In genomic region chr1:178532392-178532791, GRCh38 we compare ENCODE assay signal across 8 cellular contexts. TPM values are rescaled to one million over a fixed set of nuclear protein-coding genes. Genes with fewer than 3 reads are reported as not detected.
DNase-seq lines count a peak whose midpoint lies in the region; ATAC-seq and TF ChIP-seq lines count a peak whose summit lies in the region.

No MANE protein-coding gene starts in this region.

- H3K4me3 Mint-ChIP-seq in CD8-positive, alpha-beta T cell, result no peak overlapping the region
- H3K4me3 Mint-ChIP-seq in naive B cell, result peak overlapping the region in 2 of 8 donors; percentile 8 to 48

- TF ChIP-seq CTCF in CD8-positive, alpha-beta T cell (IDR thresholded peaks at IDR 0.05), result peak; percentile 92
- TF ChIP-seq CTCF in OCI-LY3 (IDR thresholded peaks at IDR 0.05; ENCODE audit: low read depth, low read length) (peak; percentile 98), esophagus squamous epithelium (IDR thresholded peaks at IDR 0.05) (peak; percentile 84 to 95 (median 91))

- POLR2A ChIA-PET in CD8-positive, alpha-beta T cell (lab: Charles Lee), result interaction anchor here (0.5 kb wide), 1 partner anchor 467 kb away, joined by 3 read pairs; no protein-coding TSS in a partner anchor

- no peak overlapping the region for H3K9ac ChIP-seq in OCI-LY3 (ENCODE audit: low read length)

- TF ChIP-seq POLR2A in esophagus squamous epithelium (IDR thresholded peaks at IDR 0.05), result no peak

- peaks cover 4% of the 10 kb centered on the region for H3K4me1 Mint-ChIP-seq in CD8-positive, alpha-beta T cell (ENCODE audit: low read depth)
- H3K4me1 Mint-ChIP-seq in naive B cell, result peaks cover 4 to 8% (median 7%) of the 10 kb centered on the region in 3 donors

- no peak overlapping the region for H3K27ac ChIP-seq in CD8-positive, alpha-beta T cell (ENCODE audit: low read depth, low read length)
- H3K27ac ChIP-seq in OCI-LY3 (ENCODE audit: low read length), result no peak overlapping the region
- H3K27ac ChIP-seq in esophagus squamous epithelium, result no peak overlapping the region

- no peaks in the 10 kb centered on the region for H4K20me1 ChIP-seq in OCI-LY3 (ENCODE audit: insufficient read depth, low read length)

- no peaks in the 10 kb centered on the region for H3K36me3 Mint-ChIP-seq in CD8-positive, alpha-beta T cell
- no peaks in the 10 kb centered on the region for H3K36me3 Mint-ChIP-seq in naive B cell

- no peaks in the 10 kb centered on the region for H3K79me2 ChIP-seq in OCI-LY3 (ENCODE audit: low read length)

- H3K27me3 Mint-ChIP-seq in CD8-positive, alpha-beta T cell (ENCODE audit: low read depth), result peaks cover 2% of the 10 kb centered on the region
- peaks cover 0 to 4% (median 0%) of the 10 kb centered on the region in 3 donors for H3K27me3 Mint-ChIP-seq in naive B cell

- no peak overlapping the region for H3K4me3 ChIP-seq in CD8-positive, alpha-beta T cell (ENCODE audit: low read depth, low read length)
- H3K4me3 ChIP-seq in OCI-LY3 (ENCODE audit: low read length), result peak overlapping the region; percentile 35
- peak overlapping the region in 1 of 4 donors; percentile 34 for H3K4me3 ChIP-seq in esophagus squamous epithelium

- H3K36me3 ChIP-seq in CD8-positive, alpha-beta T cell (ENCODE audit: insufficient read depth, low read length), result no peaks in the 10 kb centered on the region
- H3K36me3 ChIP-seq in OCI-LY3 (replicated peaks; ENCODE audit: low read depth, low read length) (no peaks in the 10 kb centered on the region), esophagus squamous epithelium (no peaks in the 10 kb centered on the region)

- peak overlapping the region; percentile 61 for H3K4me2 ChIP-seq in OCI-LY3 (ENCODE audit: low read length)

- H3K9me3 Mint-ChIP-seq in CD8-positive, alpha-beta T cell, result no peaks in the 10 kb centered on the region
- no peaks in the 10 kb centered on the region for H3K9me3 Mint-ChIP-seq in naive B cell

- peaks cover 6% of the 10 kb centered on the region for H3K4me1 ChIP-seq in CD8-positive, alpha-beta T cell (ENCODE audit: insufficient read depth, low read length)
- peaks cover 7% of the 10 kb centered on the region; the same call in 1 of the 2 replicates for H3K4me1 ChIP-seq in OCI-LY3 (ENCODE audit: low read length)
- peaks cover 12 to 33% (median 17%) of the 10 kb centered on the region in 3 donors for H3K4me1 ChIP-seq in esophagus squamous epithelium

- DNase-seq in CD8-positive, alpha-beta T cell, result peak; percentile 48 to 86 (median 62)
- DNase-seq in HuH-7.5 (ENCODE audit: low spot score) (peak; percentile 78), activated T-cell treated with anti-CD3 and anti-CD28 coated beads for 24 hours (ENCODE audit: low read depth) (peak; percentile 59), esophagus squamous epithelium (lab: John Stamatoyannopoulos, UW) (peak; percentile 28), naive B cell (peak; percentile 73)
- peak; percentile 48 for DNase-seq in stimulated activated CD8-positive, alpha-beta memory T cell treated with anti-CD3 and anti-CD28 coated beads, Interleukin-7, amount 100 ng/mL, for 4 hours (ENCODE audit: low read depth in 2 of 2)

- no peak overlapping the region for H3K27ac Mint-ChIP-seq in CD8-positive, alpha-beta T cell
- H3K27ac Mint-ChIP-seq in naive B cell, result peak overlapping the region in 2 of 6 donors; percentile 30 to 63

- 12 to 13% methylated on average over 12 to 13 of the region's 13 CpGs for WGBS in esophagus squamous epithelium, 2 donors

- H3K9me3 ChIP-seq in CD8-positive, alpha-beta T cell (ENCODE audit: low read length), result no peaks in the 10 kb centered on the region
- H3K9me3 ChIP-seq in OCI-LY3 (ENCODE audit: insufficient read depth, low read length), result no peaks in the 10 kb centered on the region
- H3K9me3 ChIP-seq in esophagus squamous epithelium, result no peaks in the 10 kb centered on the region

- intact Hi-C loops in CD8-positive, alpha-beta T cell (cut with DNase I, micrococcal nuclease), result loop anchor here (1.0 to 5.0 kb wide), 5 partner anchors 10 to 840 kb away; no protein-coding TSS in a partner anchor
- intact Hi-C loops in esophagus squamous epithelium (cut with DNase I), result loop anchor here (5.0 kb wide), 1 partner anchor 470 kb away; no protein-coding TSS in a partner anchor

- CTCF ChIA-PET in CD8-positive, alpha-beta T cell (lab: Charles Lee), result interaction anchor here (0.9 to 4.8 kb wide), 10 partner anchors 9 to 839 kb away, joined by 3 to 74 read pairs (median 4); partner anchors contain the start of gene TOR3A

- ATAC-seq in CD8-positive, alpha-beta T cell, result peak; percentile 73
- peak; percentile 88 for ATAC-seq in GM21360 (IDR thresholded peaks at IDR 0.05; ENCODE audit: unreplicated experiment)
- ATAC-seq in naive B cell (ENCODE audit: low read depth in 2 of 2), result peak; percentile 88 to 94

- no peaks in the 10 kb centered on the region for H3K27me3 ChIP-seq in CD8-positive, alpha-beta T cell (ENCODE audit: insufficient read depth, low read length)
- H3K27me3 ChIP-seq in OCI-LY3 (ENCODE audit: low read depth, low read length) (no peaks in the 10 kb centered on the region), esophagus squamous epithelium (no peaks in the 10 kb centered on the region)

- peak overlapping the region; percentile 94 for H2AFZ ChIP-seq in OCI-LY3 (ENCODE audit: low read depth, low read length)

RNA-seq across cellular contexts. Expression of gene TEX35, which starts 19.5 kb away (rescaled TPM):
- not detected for total RNA-seq in CD8-positive, alpha-beta T cell
- total RNA-seq in esophagus squamous epithelium, result not detected
- polyA plus RNA-seq in naive B cell (ENCODE audit: low read depth in 6 of 6), result under 1 TPM; 0.14 to 0.67 (median 0.17) TPM

RNA-seq across cellular contexts. Expression of gene CLEC20A, which starts 35.6 kb away (rescaled TPM):
- not detected for total RNA-seq in CD8-positive, alpha-beta T cell
- not detected for total RNA-seq in esophagus squamous epithelium
- polyA plus RNA-seq in naive B cell (ENCODE audit: low read depth in 6 of 6), result 10 to 100 TPM in 5 of 6 donors, 1 to 10 TPM in 1; 2.7 to 50.3 (median 21.3) TPM

Comparison
In these comparisons a context has a peak if more than half of its experiments do, and no peak if none do; other contexts are left out.
1. DNase-seq: peak in every context shown above with its lines; median percentile 78 in HuH-7.5; 73 in naive B cell; 62 in CD8-positive, alpha-beta T cell; 59 in activated T-cell treated with anti-CD3 and anti-CD28 coated beads for 24 hours; 48 in stimulated activated CD8-positive, alpha-beta memory T cell treated with anti-CD3 and anti-CD28 coated beads, Interleukin-7, amount 100 ng/mL, for 4 hours; 28 in esophagus squamous epithelium.